In the genomic region with DNA sequence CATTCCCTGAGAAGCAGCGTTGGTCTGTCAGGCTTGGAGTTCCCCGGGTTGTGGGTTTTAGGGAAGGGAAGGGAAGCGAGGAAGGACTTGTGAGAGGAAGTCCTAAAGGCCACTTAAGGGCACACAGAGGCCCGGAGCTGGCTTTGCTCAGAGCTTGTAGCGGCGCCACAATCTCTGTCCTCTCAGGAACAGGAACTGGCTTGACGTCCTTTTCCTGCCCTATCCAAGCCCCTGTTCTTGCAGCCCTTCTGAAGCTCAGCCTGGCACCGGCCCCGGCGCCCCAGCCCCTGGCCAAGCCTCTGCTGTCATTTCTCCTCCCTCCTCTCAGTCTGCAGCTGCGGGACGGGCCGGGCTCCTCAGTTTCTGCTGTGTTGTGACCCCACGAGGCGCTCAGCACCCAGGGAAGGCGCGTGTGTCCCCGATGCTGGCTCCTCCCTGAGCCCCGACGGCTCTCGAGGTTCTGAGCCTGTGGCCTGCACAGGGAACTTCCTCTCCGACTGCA, we compare ENCODE assay signal across 9 cellular contexts. TPM values are rescaled to one million over a fixed set of nuclear protein-coding genes. Genes with fewer than 3 reads are reported as not detected.
DNase-seq lines count a peak whose midpoint lies in the region; ATAC-seq and TF ChIP-seq lines count a peak whose summit lies in the region.
"Had no signal": no experiment of that assay in that cellular context is flagged by ENCODE, and none has a peak within 500 bp of the region (broad histone marks: within the 10 kb centered on the region; RNA-seq: fewer than 3 reads in every experiment).

TSS of gene GIMAP8 (plus strand) at position 140 of the 502 bp plus-strand sequence. CDS start 16,069 bp downstream, outside the sequence.

- 23% methylated on average over 22 of the region's 22 CpGs for WGBS in right cardiac atrium

- no peaks in the 10 kb centered on the region for H3K27me3 ChIP-seq in right cardiac atrium (ENCODE audit: control insufficient read depth, insufficient read depth)

- no peaks in the 10 kb centered on the region for H4K20me1 ChIP-seq in OCI-LY7 (ENCODE audit: insufficient read depth, low read length)

- H3K4me1 Mint-ChIP-seq in activated T-cell treated with anti-CD3 and anti-CD28 coated beads, Interleukin-2, amount 50 U/mL, for 24 hours (ENCODE audit: low read depth): peaks cover 72% of the 10 kb centered on the region

- TF ChIP-seq CTCF in OCI-LY7 (conservative IDR thresholded peaks at IDR 0.05; ENCODE audit: low read length): no peak

- H3K27me3 Mint-ChIP-seq in activated T-cell treated with anti-CD3 and anti-CD28 coated beads, Interleukin-2, amount 50 U/mL, for 24 hours: no peaks in the 10 kb centered on the region

- DNase-seq in GF-D8 (lab: John Stamatoyannopoulos, UW) (peak; percentile 43), right cardiac atrium (peak; percentile 78 to 90 (median 89)), OCI-LY7 (ENCODE audit: low spot score) (no peak), NCI-H1092 (lab: John Stamatoyannopoulos, UW) (no peak)
- peak; percentile 81 for DNase-seq in activated T-cell treated with anti-CD3 and anti-CD28 coated beads, Interleukin-2, amount 50 U/mL, for 24 hours
- peak in 2 of 3 experiments; percentile 28 to 55 for DNase-seq in stimulated activated CD4-positive, alpha-beta T cell treated with anti-CD3 and anti-CD28 coated beads, TNF-alpha, amount 100 ng/mL, for 24 hours (ENCODE audit: low read depth in 3 of 3)

- CTCF ChIA-PET in OCI-LY7 (lab: Charles Lee; ENCODE audit: unreplicated experiment): no interaction called here

- H3K9me3 Mint-ChIP-seq in activated T-cell treated with anti-CD3 and anti-CD28 coated beads, Interleukin-2, amount 50 U/mL, for 24 hours: peaks cover 3% of the 10 kb centered on the region

- H3K4me1 ChIP-seq in right cardiac atrium (ENCODE audit: control insufficient read depth, insufficient read depth, low read length) (peaks cover 5% of the 10 kb centered on the region), OCI-LY7 (ENCODE audit: insufficient read depth, low read length, poor library complexity, severe bottlenecking) (no peaks in the 10 kb centered on the region)

- no peaks in the 10 kb centered on the region for H3K36me3 ChIP-seq in OCI-LY7 (ENCODE audit: insufficient read depth, low read length)

- no peak within 1 kb of the TSS for H2AFZ ChIP-seq in OCI-LY7 (ENCODE audit: low read length)

- H3K9me2 ChIP-seq in OCI-LY7 (ENCODE audit: insufficient read depth, low read length): no peaks in the 10 kb centered on the region

- BruUV-seq in OCI-LY7 (replicated peaks; lab: Mats Ljungman, UMichigan): no TSS peak

- peak within 1 kb of the TSS; percentile 89 for H3K4me3 Mint-ChIP-seq in activated T-cell treated with anti-CD3 and anti-CD28 coated beads, Interleukin-2, amount 50 U/mL, for 24 hours

- H3K9me3 ChIP-seq in right cardiac atrium (ENCODE audit: control insufficient read depth, low read length): no peaks in the 10 kb centered on the region
- H3K9me3 ChIP-seq in OCI-LY7 (ENCODE audit: low read length): no peaks in the 10 kb centered on the region

- POLR2A ChIA-PET in OCI-LY7 (lab: Charles Lee): no interaction called here

- H3K4me3 ChIP-seq in right cardiac atrium (ENCODE audit: low read length) (peak within 1 kb of the TSS; percentile 26), OCI-LY7 (ENCODE audit: low read depth, low read length, poor library complexity, severe bottlenecking) (no peak within 1 kb of the TSS)

- peak within 1 kb of the TSS; percentile 69 for H3K27ac ChIP-seq in right cardiac atrium (ENCODE audit: low read length)
- no peak within 1 kb of the TSS for H3K27ac ChIP-seq in OCI-LY7 (ENCODE audit: low read depth, low read length, poor library complexity, severe bottlenecking)

- intact Hi-C loops in right cardiac atrium (cut with DNase I) (loop anchor here in 1 of 4 donors (2.0 to 10.0 kb wide), 2 partner anchors 114 to 304 kb away; partner anchors contain the start of gene GIMAP4), OCI-LY7 (cut with micrococcal nuclease; ENCODE audit: unreplicated experiment) (no loop called here)

- peak; percentile 31 for ATAC-seq in HG03097 (IDR thresholded peaks at IDR 0.05; ENCODE audit: low FRiP score, unreplicated experiment)
- ATAC-seq in right cardiac atrium: peak; percentile 88 to 90
- no peak for ATAC-seq in HG02623 (IDR thresholded peaks at IDR 0.05; ENCODE audit: unreplicated experiment)

- peak within 1 kb of the TSS; percentile 97 for H3K27ac Mint-ChIP-seq in activated T-cell treated with anti-CD3 and anti-CD28 coated beads, Interleukin-2, amount 50 U/mL, for 24 hours

- H3K4me2 ChIP-seq in OCI-LY7 (ENCODE audit: low read length): no peak within 1 kb of the TSS

- H3K36me3 Mint-ChIP-seq in activated T-cell treated with anti-CD3 and anti-CD28 coated beads, Interleukin-2, amount 50 U/mL, for 24 hours (ENCODE audit: low read depth): peaks cover 40% of the 10 kb centered on the region

- H3K79me2 ChIP-seq in OCI-LY7 (ENCODE audit: insufficient read depth, low read depth, low read length): no peaks in the 10 kb centered on the region

RNA-seq across cellular contexts. Expression of gene GIMAP8, which starts in this region (rescaled TPM):
- total RNA-seq in right cardiac atrium (10 to 100 TPM; 11.4 to 21.0 (median 12.4) TPM), OCI-LY7 (2022) (not detected in 2 replicates)
- polyA plus RNA-seq in right cardiac atrium: 12.2 TPM
- total RNA-seq in OCI-LY7 (2014; rRNA removed; shearing (Covaris generic)): not detected in 2 replicates
- total RNA-seq: astrocyte had no signal

Comparison
In these comparisons a context has a peak if more than half of its experiments do, and no peak if none do; other contexts are left out.
1. RNA of gene GIMAP8 (total RNA-seq): 11.4 to 21.0 TPM in right cardiac atrium; not detected in OCI-LY7; every median in the first group is over 10 times any median in the second.
2. DNase-seq: peak in GF-D8 (single experiment), activated T-cell treated with anti-CD3 and anti-CD28 coated beads, Interleukin-2, amount 50 U/mL, for 24 hours (single experiment), right cardiac atrium (3 of 3) and stimulated activated CD4-positive, alpha-beta T cell treated with anti-CD3 and anti-CD28 coated beads, TNF-alpha, amount 100 ng/mL, for 24 hours (2 of 3); none in OCI-LY7 (single experiment) and NCI-H1092 (single experiment).